Comparison of ENCODE assay signal across 20 cellular contexts in the genomic region with DNA sequence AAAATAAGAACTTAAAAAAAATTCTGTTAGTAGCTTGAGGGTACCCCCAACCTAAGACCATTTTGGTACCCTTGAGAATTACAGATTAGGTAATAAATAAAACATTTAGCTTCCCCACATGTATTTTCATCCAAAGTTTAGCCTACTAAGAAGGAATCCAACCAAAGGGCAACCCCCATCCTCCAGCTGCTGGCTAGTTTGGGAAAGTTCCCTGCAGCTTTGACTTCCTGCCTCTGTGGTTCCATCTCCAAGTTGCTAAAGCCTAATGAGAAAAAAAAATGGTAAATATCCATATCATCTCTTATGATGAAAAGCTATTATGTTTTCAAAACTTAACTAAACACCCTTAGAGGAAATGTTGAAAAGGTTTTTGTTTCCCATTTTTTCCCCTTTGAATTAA.
DNase-seq lines count a peak whose midpoint lies in the region; ATAC-seq, FAIRE-seq and TF ChIP-seq lines count a peak whose summit lies in the region.
"Had no signal": no experiment of that assay in that cellular context is flagged by ENCODE, and none has a peak within 500 bp of the region (broad histone marks: within the 10 kb centered on the region; RNA-seq: fewer than 3 reads in every experiment).

No MANE protein-coding gene starts in this region.

- no peak overlapping the region for H3K4ac ChIP-seq in mesendoderm (ENCODE audit: low read depth, low read length)

- H3K79me2 ChIP-seq in mesendoderm (ENCODE audit: control insufficient read depth, insufficient read depth, low read length), result no peaks in the 10 kb centered on the region

- H3K56ac ChIP-seq in mesendoderm (ENCODE audit: low read length), result no peak overlapping the region

- no peak overlapping the region for H3K4me2 ChIP-seq in mesendoderm (ENCODE audit: low read length)
- H3K4me2 ChIP-seq: A549 had no signal

- DNase-seq in D721Med (ENCODE audit: insufficient read length, low spot score) (no peak), SK-N-MC (ENCODE audit: low read depth, low spot score) (peak; percentile 83), mesendoderm (peak; percentile 51), KBM-7 (no peak), middle frontal gyrus (ENCODE audit: extremely low spot score, low spot score) (no peak), foreskin melanocyte (no peak)
- DNase-seq: 8988T; C1 segment of cervical spinal cord; Caco-2; CD4-positive, alpha-beta memory T cell; DMS 273 treated with DMSO at 0.1 percent for 48 hours; DMS79; EL; GDM1; GOT3; HCEC 1CT had no signal

- no peaks in the 10 kb centered on the region for H3K36me3 ChIP-seq in SK-N-MC (ENCODE audit: insufficient read depth, low read length)
- H3K36me3 ChIP-seq in mesendoderm (ENCODE audit: control insufficient read depth, insufficient read depth, low read length), result no peaks in the 10 kb centered on the region

- H3K27ac ChIP-seq in SK-N-MC (peak overlapping the region; percentile 20; the same call in 1 of the 2 replicates), mesendoderm (ENCODE audit: low read depth, low read length) (no peak overlapping the region)
- H3K27ac ChIP-seq: A549 had no signal

- H3K23ac ChIP-seq in mesendoderm (ENCODE audit: low read length), result no peak overlapping the region

- no peak overlapping the region for H4K8ac ChIP-seq in mesendoderm (ENCODE audit: low read depth, low read length)

- H3K4me3 ChIP-seq in SK-N-MC (peak overlapping the region; percentile 36; the same call in 1 of the 2 replicates), mesendoderm (ENCODE audit: low read length) (no peak overlapping the region)
- H3K4me3 ChIP-seq: A549, GM12878 had no signal

- H3K18ac ChIP-seq in mesendoderm (ENCODE audit: low read length), result no peak overlapping the region

- TF ChIP-seq CTCF in D721Med (IDR thresholded peaks at IDR 0.05; ENCODE audit: insufficient read depth, missing control alignments), result no peak

- in situ Hi-C loops in KBM-7 (cut with MboI; ENCODE audit: low pct_unique_long_range_greater_than_20kb, low sequenced_read_pairs), result no loop called here

- H3K79me1 ChIP-seq in mesendoderm (ENCODE audit: low read length), result no peaks in the 10 kb centered on the region

- peak; percentile 32 for FAIRE-seq in D721Med (lab: Jason Lieb, UNC)
- FAIRE-seq: A549, GM12878, H54 had no signal

- H2BK15ac ChIP-seq in mesendoderm (replicated peaks; ENCODE audit: low read depth), result no peak overlapping the region

- no peak overlapping the region for H3K9ac ChIP-seq in SK-N-MC (ENCODE audit: insufficient read length)
- H3K9ac ChIP-seq in mesendoderm (ENCODE audit: low read length), result no peak overlapping the region

- H2AK5ac ChIP-seq in mesendoderm (ENCODE audit: low read length), result no peak overlapping the region

- H4K5ac ChIP-seq in mesendoderm (ENCODE audit: low read length), result no peak overlapping the region

- H3K27me3 ChIP-seq in mesendoderm (ENCODE audit: insufficient read depth, low read length, poor library complexity), result no peaks in the 10 kb centered on the region

- no peak overlapping the region for H2BK5ac ChIP-seq in mesendoderm (ENCODE audit: low read length)

- no peaks in the 10 kb centered on the region for H3K9me3 ChIP-seq in SK-N-MC (ENCODE audit: low read depth, low read length)
- H3K9me3 ChIP-seq: A549, Caco-2 had no signal

- H2BK120ac ChIP-seq in mesendoderm (ENCODE audit: low read depth, low read length), result no peak overlapping the region

- H3K4me1 ChIP-seq in mesendoderm (ENCODE audit: control insufficient read depth, low read depth, low read length), result peaks cover 3% of the 10 kb centered on the region
- H3K4me1 ChIP-seq: A549, Caco-2 had no signal

- ATAC-seq in GM18519 (IDR thresholded peaks at IDR 0.05; ENCODE audit: low FRiP score, unreplicated experiment), result no peak
- ATAC-seq: A549, GM12878 had no signal

Comparison
In these comparisons a context has a peak if more than half of its experiments do, and no peak if none do; other contexts are left out.
1. DNase-seq: peak in SK-N-MC (single experiment) and mesendoderm (single experiment); none in D721Med (single experiment), KBM-7 (single experiment), middle frontal gyrus (single experiment) and foreskin melanocyte (single experiment).